In the genomic region with DNA sequence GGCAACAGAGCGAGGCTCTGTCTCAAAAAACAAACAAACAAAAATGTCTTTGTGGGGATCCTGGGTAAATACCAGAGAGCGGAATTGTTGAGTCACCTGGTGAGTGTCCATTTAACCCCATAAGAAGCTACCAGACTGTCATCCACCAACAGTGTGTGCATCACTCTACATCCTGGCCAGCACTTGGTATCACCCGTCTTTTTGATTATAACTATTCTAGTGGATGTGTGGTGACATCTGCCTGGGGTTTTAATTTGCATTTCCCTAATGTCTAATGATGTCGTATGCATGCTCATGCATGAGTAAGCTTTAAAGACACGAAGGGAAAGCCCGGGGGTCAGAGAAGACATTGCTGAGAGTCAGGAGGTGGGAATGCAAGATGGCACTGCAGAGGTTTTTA, we compare ENCODE assay signal across 22 cellular contexts.
A peak's percentile ranks its signal among the peaks of the same experiment; 100 is the strongest.
DNase-seq lines count a peak whose midpoint lies in the region; ATAC-seq and TF ChIP-seq lines count a peak whose summit lies in the region.
"Had no signal": no experiment of that assay in that cellular context is flagged by ENCODE, and none has a peak within 500 bp of the region (broad histone marks: within the 10 kb centered on the region; RNA-seq: fewer than 3 reads in every experiment).

No MANE protein-coding gene starts in this region.

- H3K4me3 ChIP-seq in Karpas-422 (ENCODE audit: low read length) (no peak overlapping the region), epithelial cell of esophagus (ENCODE audit: low read length) (no peak overlapping the region), OCI-LY7 (ENCODE audit: low read depth, low read length, poor library complexity, severe bottlenecking) (no peak overlapping the region)
- H3K4me3 ChIP-seq: left lung, spleen, thoracic aorta had no signal

- H4K20me1 ChIP-seq in Karpas-422 (ENCODE audit: insufficient read depth, low read depth, low read length) = no peaks in the 10 kb centered on the region
- H4K20me1 ChIP-seq in OCI-LY7 (ENCODE audit: insufficient read depth, low read length) = no peaks in the 10 kb centered on the region

- no peak for DNase-seq in stimulated activated naive CD8-positive, alpha-beta T cell treated with anti-CD3 and anti-CD28 coated beads, Interleukin-15, Interleukin-2, amounts not matched to agents 100 U/mL and 50 U/mL, for 24 hours
- no peak for DNase-seq in stimulated activated naive CD8-positive, alpha-beta T cell treated with anti-CD3 and anti-CD28 coated beads, Interleukin-15, amount 100 ng/mL, for 72 hours
- DNase-seq in Karpas-422 = peak; percentile 40
- DNase-seq in epithelial cell of esophagus (ENCODE audit: low read depth) = peak; percentile 12
- no peak for DNase-seq in NCI-H187 treated with DMSO at 0.1 percent for 48 hours (lab: John Stamatoyannopoulos, UW)
- DNase-seq in OCI-LY7 (ENCODE audit: low spot score) = no peak
- DNase-seq in nucleus accumbens (lab: John Stamatoyannopoulos, UW) = no peak
- DNase-seq: activated CD4-positive, CD25-positive, alpha-beta regulatory T cell treated with anti-CD3 and anti-CD28 coated beads, Interleukin-2, amount 50 U/mL, for 72 hours; activated gamma-delta T cell treated with Interleukin-2 at 50 U/mL for 16 hours; anterior cingulate cortex; COR-L47; GDM1; glutamatergic neuron; GOT3; left lung; NCI-H1417 treated with DMSO at 0.1 percent for 48 hours; NCI-H774; OCI-M1; spleen had no signal

- CTCF ChIA-PET in OCI-LY7 (lab: Charles Lee; ENCODE audit: unreplicated experiment) = no interaction called here

- TF ChIP-seq CTCF in epithelial cell of esophagus (IDR thresholded peaks at IDR 0.05; ENCODE audit: insufficient read depth, low read depth, low read length, missing control alignments) = no peak
- no peak for TF ChIP-seq CTCF in OCI-LY7 (conservative IDR thresholded peaks at IDR 0.05; ENCODE audit: low read length)

- no peaks in the 10 kb centered on the region for H3K4me1 Mint-ChIP-seq in stimulated activated naive CD8-positive, alpha-beta T cell treated with anti-CD3 and anti-CD28 coated beads, Interleukin-15, amount 100 ng/mL, for 72 hours
- H3K4me1 Mint-ChIP-seq: central memory CD8-positive, alpha-beta T cell had no signal

- H2AFZ ChIP-seq in Karpas-422 (ENCODE audit: low read length) (no peak overlapping the region), OCI-LY7 (ENCODE audit: low read length) (no peak overlapping the region)

- H3K9me3 ChIP-seq in Karpas-422 (ENCODE audit: low read length) (no peaks in the 10 kb centered on the region), OCI-LY7 (ENCODE audit: low read length) (no peaks in the 10 kb centered on the region)
- H3K9me3 ChIP-seq: left lung, thoracic aorta had no signal

- no peak overlapping the region for H3K9ac ChIP-seq in Karpas-422 (ENCODE audit: low read length)

- POLR2A ChIA-PET in OCI-LY7 (lab: Charles Lee) = no interaction called here

- H3K36me3 ChIP-seq in Karpas-422 (ENCODE audit: insufficient read depth, low read length) (no peaks in the 10 kb centered on the region), OCI-LY7 (ENCODE audit: insufficient read depth, low read length) (no peaks in the 10 kb centered on the region)
- H3K36me3 ChIP-seq: left lung, spleen, thoracic aorta had no signal

- BruUV-seq in OCI-LY7 (replicated peaks; lab: Mats Ljungman, UMichigan) = no TSS peak

- no peak overlapping the region for H3K4me3 Mint-ChIP-seq in stimulated activated naive CD8-positive, alpha-beta T cell treated with anti-CD3 and anti-CD28 coated beads, Interleukin-15, amount 100 ng/mL, for 72 hours
- H3K4me3 Mint-ChIP-seq: central memory CD8-positive, alpha-beta T cell; T-helper 2 cell treated with Interferon-gamma antibody and Interleukin-4, amounts not matched to agents 5 μg/mL and 100 μg/mL, for 36 hours had no signal

- peaks cover 20% of the 10 kb centered on the region for H3K27me3 Mint-ChIP-seq in stimulated activated naive CD8-positive, alpha-beta T cell treated with anti-CD3 and anti-CD28 coated beads, Interleukin-15, amount 100 ng/mL, for 72 hours

- H3K4me2 ChIP-seq in Karpas-422 (ENCODE audit: low read depth, low read length, poor library complexity, severe bottlenecking) (no peak overlapping the region), OCI-LY7 (ENCODE audit: low read length) (no peak overlapping the region)

- no peaks in the 10 kb centered on the region for H3K9me2 ChIP-seq in Karpas-422 (replicated peaks; ENCODE audit: insufficient read depth, low read length)
- no peaks in the 10 kb centered on the region for H3K9me2 ChIP-seq in OCI-LY7 (ENCODE audit: insufficient read depth, low read length)

- H3K27ac Mint-ChIP-seq in stimulated activated naive CD8-positive, alpha-beta T cell treated with anti-CD3 and anti-CD28 coated beads, Interleukin-15, amount 100 ng/mL, for 72 hours = peak overlapping the region in 1 of 2 donors; percentile 32
- H3K27ac Mint-ChIP-seq: T-helper 2 cell treated with Interferon-gamma antibody and Interleukin-4, amounts not matched to agents 5 μg/mL and 100 μg/mL, for 36 hours had no signal

- peaks cover 10% of the 10 kb centered on the region for H3K4me1 ChIP-seq in Karpas-422 (ENCODE audit: low read length)
- H3K4me1 ChIP-seq in OCI-LY7 (ENCODE audit: insufficient read depth, low read length, poor library complexity, severe bottlenecking) = no peaks in the 10 kb centered on the region
- H3K4me1 ChIP-seq: left lung, spleen had no signal

- H3K27me3 ChIP-seq in Karpas-422 (ENCODE audit: low read length) = no peaks in the 10 kb centered on the region
- H3K27me3 ChIP-seq: left lung had no signal

- no peaks in the 10 kb centered on the region for H3K79me2 ChIP-seq in Karpas-422 (ENCODE audit: low read length)
- H3K79me2 ChIP-seq in OCI-LY7 (ENCODE audit: insufficient read depth, low read depth, low read length) = no peaks in the 10 kb centered on the region

- ATAC-seq in stimulated activated naive CD8-positive, alpha-beta T cell treated with anti-CD3 and anti-CD28 coated beads, Interleukin-15, Interleukin-2, amounts not matched to agents 100 U/mL and 50 U/mL, for 24 hours = peak; percentile 63
- ATAC-seq in stimulated activated naive CD8-positive, alpha-beta T cell treated with anti-CD3 and anti-CD28 coated beads, Interleukin-15, amount 100 ng/mL, for 72 hours = no peak
- ATAC-seq: left lung had no signal

- peaks cover 5 to 8% of the 10 kb centered on the region in 2 donors for H3K9me3 Mint-ChIP-seq in stimulated activated naive CD8-positive, alpha-beta T cell treated with anti-CD3 and anti-CD28 coated beads, Interleukin-15, amount 100 ng/mL, for 72 hours
- H3K9me3 Mint-ChIP-seq: central memory CD8-positive, alpha-beta T cell had no signal

- H3K27ac ChIP-seq in Karpas-422 (ENCODE audit: low read length) (no peak overlapping the region), OCI-LY7 (ENCODE audit: low read depth, low read length, poor library complexity, severe bottlenecking) (no peak overlapping the region)
- H3K27ac ChIP-seq: left lung, spleen, thoracic aorta had no signal

- intact Hi-C loops in OCI-LY7 (cut with micrococcal nuclease; ENCODE audit: unreplicated experiment) = no loop called here

Comparison
In these comparisons a context has a peak if more than half of its experiments do, and no peak if none do; other contexts are left out.
1. DNase-seq: peak in Karpas-422 (single experiment) and epithelial cell of esophagus (single experiment); none in stimulated activated naive CD8-positive, alpha-beta T cell treated with anti-CD3 and anti-CD28 coated beads, Interleukin-15, Interleukin-2, amounts not matched to agents 100 U/mL and 50 U/mL, for 24 hours (single experiment), stimulated activated naive CD8-positive, alpha-beta T cell treated with anti-CD3 and anti-CD28 coated beads, Interleukin-15, amount 100 ng/mL, for 72 hours (0 of 2), NCI-H187 treated with DMSO at 0.1 percent for 48 hours (single experiment), OCI-LY7 (single experiment) and nucleus accumbens (0 of 56).